ENCODE assay signal across 10 cellular contexts in genomic region chr6:35686441-35686840, GRCh38. TPM values are rescaled to one million over a fixed set of nuclear protein-coding genes. Genes with fewer than 3 reads are reported as not detected.
DNase-seq lines count a peak whose midpoint lies in the region; ATAC-seq and TF ChIP-seq lines count a peak whose summit lies in the region.
"Had no signal": no experiment of that assay in that cellular context is flagged by ENCODE, and none has a peak within 500 bp of the region (broad histone marks: within the 10 kb centered on the region; RNA-seq: fewer than 3 reads in every experiment).

No MANE protein-coding gene starts in this region.

- H3K4me1 ChIP-seq in right cardiac atrium (ENCODE audit: control insufficient read depth, insufficient read depth, low read length): peaks cover 12% of the 10 kb centered on the region
- H3K4me1 ChIP-seq in spleen: peaks cover 3 to 83% (median 63%) of the 10 kb centered on the region in 6 donors

- peak overlapping the region; percentile 49 for H3K4me3 Mint-ChIP-seq in activated CD4-positive, alpha-beta memory T cell treated with anti-CD3 and anti-CD28 coated beads, Interleukin-2, amount 10 ng/mL, durations not matched to agents 7 days and 5 days

- TF ChIP-seq CTCF in HFF-Myc (IDR thresholded peaks at IDR 0.05; ENCODE audit: low read depth, low read length, missing control alignments): no peak
- no peak for TF ChIP-seq CTCF in spleen (IDR thresholded peaks at IDR 0.05 in 8 of 11, conservative IDR thresholded peaks at IDR 0.05 in 3 of 11)

- 62% methylated on average over 2 of the region's 2 CpGs for WGBS in right cardiac atrium
- WGBS in spleen, 5 donors: 31 to 62% (median 41%) methylated on average over 2 of the region's 2 CpGs

- H3K4me3 ChIP-seq in HFF-Myc (replicated peaks; ENCODE audit: low read depth, low read length) (peak overlapping the region; percentile 85; the same call in 1 of the 2 replicates), right cardiac atrium (ENCODE audit: low read length) (peak overlapping the region; percentile 70), spleen (peak overlapping the region; percentile 1 to 88 (median 79))

- CTCF ChIA-PET in activated CD4-positive, alpha-beta memory T cell treated with anti-CD3 and anti-CD28 coated beads, Interleukin-2, amount 10 ng/mL, durations not matched to agents 7 days and 5 days (lab: Charles Lee): interaction anchor here (0.9 to 2.1 kb wide), 6 partner anchors 12 to 84 kb away, joined by 3 to 24 read pairs (median 6); partner anchors contain the start of gene ARMC12

- DNase-seq in HFF-Myc (ENCODE audit: extremely low read depth, low read depth): no peak
- DNase-seq in activated CD4-positive, alpha-beta memory T cell treated with anti-CD3 and anti-CD28 coated beads, Interleukin-2, amount 10 ng/mL, durations not matched to agents 7 days and 5 days: no peak
- no peak for DNase-seq in right cardiac atrium
- DNase-seq in spleen: no peak
- DNase-seq in NCI-H1930 (lab: John Stamatoyannopoulos, UW): no peak
- DNase-seq in NCI-H2081 (lab: John Stamatoyannopoulos, UW): no peak
- DNase-seq: activated gamma-delta T cell treated with Interleukin-2 at 50 U/mL for 16 hours, Kasumi-1 had no signal

- H3K4me1 Mint-ChIP-seq in activated CD4-positive, alpha-beta memory T cell treated with anti-CD3 and anti-CD28 coated beads, Interleukin-2, amount 10 ng/mL, durations not matched to agents 7 days and 5 days: peaks cover 22% of the 10 kb centered on the region

- H3K27ac ChIP-seq in right cardiac atrium (ENCODE audit: low read length) (no peak overlapping the region), spleen (peak overlapping the region in 7 of 8 donors; percentile 90 to 100 (median 97))

- POLR2A ChIA-PET in activated CD4-positive, alpha-beta memory T cell treated with anti-CD3 and anti-CD28 coated beads, Interleukin-2, amount 10 ng/mL, durations not matched to agents 7 days and 5 days (lab: Charles Lee): interaction anchor here (0.9 to 5.3 kb wide), 15 partner anchors 9 to 84 kb away, joined by 3 to 36 read pairs (median 5); no protein-coding TSS in a partner anchor

- ATAC-seq in right cardiac atrium (no peak), HG03442 (IDR thresholded peaks at IDR 0.05; ENCODE audit: unreplicated experiment) (no peak)

- peaks cover 0 to 39% (median 6%) of the 10 kb centered on the region in 6 donors for H3K36me3 ChIP-seq in spleen

- H3K9me3 ChIP-seq in right cardiac atrium (ENCODE audit: control insufficient read depth, low read length) (no peaks in the 10 kb centered on the region), spleen (no peaks in the 10 kb centered on the region)

- TF ChIP-seq POLR2A in spleen (IDR thresholded peaks at IDR 0.05): no peak

- H3K27me3 ChIP-seq in right cardiac atrium (ENCODE audit: control insufficient read depth, insufficient read depth): no peaks in the 10 kb centered on the region
- no peaks in the 10 kb centered on the region for H3K27me3 ChIP-seq in spleen (replicated peaks in 1 of 7)

- H3K9me3 Mint-ChIP-seq in activated CD4-positive, alpha-beta memory T cell treated with anti-CD3 and anti-CD28 coated beads, Interleukin-2, amount 10 ng/mL, durations not matched to agents 7 days and 5 days: no peaks in the 10 kb centered on the region

- H3K27me3 Mint-ChIP-seq in activated CD4-positive, alpha-beta memory T cell treated with anti-CD3 and anti-CD28 coated beads, Interleukin-2, amount 10 ng/mL, durations not matched to agents 7 days and 5 days: no peaks in the 10 kb centered on the region

- H3K27ac Mint-ChIP-seq in activated CD4-positive, alpha-beta memory T cell treated with anti-CD3 and anti-CD28 coated beads, Interleukin-2, amount 10 ng/mL, durations not matched to agents 7 days and 5 days: no peak overlapping the region

- intact Hi-C loops in right cardiac atrium (cut with DNase I): loop anchor here (5.0 to 10.0 kb wide), 4 partner anchors 41 to 102 kb away; no protein-coding TSS in a partner anchor
- intact Hi-C loops in spleen (cut with DNase I; ENCODE audit: low total_unique reads): loop anchor here (5.0 kb wide), 1 partner anchor 41 kb away; no protein-coding TSS in a partner anchor

- H3K36me3 Mint-ChIP-seq in activated CD4-positive, alpha-beta memory T cell treated with anti-CD3 and anti-CD28 coated beads, Interleukin-2, amount 10 ng/mL, durations not matched to agents 7 days and 5 days (ENCODE audit: low read depth): peaks cover 4% of the 10 kb centered on the region

RNA-seq across cellular contexts. Expression of gene FKBP5, which starts 2.3 kb away (rescaled TPM):
- total RNA-seq in activated CD4-positive, alpha-beta memory T cell treated with anti-CD3 and anti-CD28 coated beads, Interleukin-2, amount 10 ng/mL, durations not matched to agents 7 days and 5 days: 10 to 100 TPM; 51.1 to 51.5 TPM
- total RNA-seq in right cardiac atrium (100 to 1,000 TPM; 109 to 155 (median 111) TPM), spleen (100 to 1,000 TPM in 5 of 7 donors, 10 to 100 TPM in 2; 39.9 to 368 (median 241) TPM)
- polyA plus RNA-seq in right cardiac atrium (75.0 TPM), spleen (10 to 100 TPM; 23.8 to 88.9 (median 75.9) TPM)

RNA-seq across cellular contexts. Expression of gene ARMC12, which starts 50.4 kb away (rescaled TPM):
- 1 to 10 TPM in 1 of 2 experiments, under 1 TPM in 1; 0.40 to 1.3 TPM for total RNA-seq in activated CD4-positive, alpha-beta memory T cell treated with anti-CD3 and anti-CD28 coated beads, Interleukin-2, amount 10 ng/mL, durations not matched to agents 7 days and 5 days
- under 1 TPM in 1 of 4 donors, not detected in 3; 0.31 TPM for total RNA-seq in right cardiac atrium
- polyA plus RNA-seq in right cardiac atrium: 0.32 TPM
- 1 to 10 TPM in 2 of 7 donors, under 1 TPM in 5; 0.23 to 1.6 (median 0.97) TPM for total RNA-seq in spleen
- polyA plus RNA-seq in spleen: 1 to 10 TPM; 2.0 to 4.1 (median 2.7) TPM
- total RNA-seq: SK-MEL-5 had no signal
